1 cellular context compared by ENCODE assay signal in genomic region chr5:74167930-74168315, GRCh38.
TF ChIP-seq lines count a peak whose summit lies in the region.

No MANE protein-coding gene starts in this region.

TF ChIP-seq in HepG2, 621 proteins besides CTCF, POLR2A, EP300 and RAD21 (continued from another document):
- TF ChIP-seq, protein P1, sequence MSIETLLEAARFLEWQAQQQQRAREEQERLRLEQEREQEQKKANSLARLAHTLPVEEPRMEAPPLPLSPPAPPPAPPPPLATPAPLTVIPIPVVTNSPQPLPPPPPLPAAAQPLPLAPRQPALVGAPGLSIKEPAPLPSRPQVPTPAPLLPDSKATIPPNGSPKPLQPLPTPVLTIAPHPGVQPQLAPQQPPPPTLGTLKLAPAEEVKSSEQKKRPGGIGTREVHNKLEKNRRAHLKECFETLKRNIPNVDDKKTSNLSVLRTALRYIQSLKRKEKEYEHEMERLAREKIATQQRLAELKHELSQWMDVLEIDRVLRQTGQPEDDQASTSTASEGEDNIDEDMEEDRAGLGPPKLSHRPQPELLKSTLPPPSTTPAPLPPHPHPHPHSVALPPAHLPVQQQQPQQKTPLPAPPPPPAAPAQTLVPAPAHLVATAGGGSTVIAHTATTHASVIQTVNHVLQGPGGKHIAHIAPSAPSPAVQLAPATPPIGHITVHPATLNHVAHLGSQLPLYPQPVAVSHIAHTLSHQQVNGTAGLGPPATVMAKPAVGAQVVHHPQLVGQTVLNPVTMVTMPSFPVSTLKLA (IDR thresholded peaks at IDR 0.05), result peak; percentile 84
- TF ChIP-seq SRY (CRISPR knock-in tag; IDR thresholded peaks at IDR 0.05), result no peak
TF ChIP-seq in HepG2: peak in this region for 1.
